Comparison of ENCODE assay signal across 15 cellular contexts in the genomic region with DNA sequence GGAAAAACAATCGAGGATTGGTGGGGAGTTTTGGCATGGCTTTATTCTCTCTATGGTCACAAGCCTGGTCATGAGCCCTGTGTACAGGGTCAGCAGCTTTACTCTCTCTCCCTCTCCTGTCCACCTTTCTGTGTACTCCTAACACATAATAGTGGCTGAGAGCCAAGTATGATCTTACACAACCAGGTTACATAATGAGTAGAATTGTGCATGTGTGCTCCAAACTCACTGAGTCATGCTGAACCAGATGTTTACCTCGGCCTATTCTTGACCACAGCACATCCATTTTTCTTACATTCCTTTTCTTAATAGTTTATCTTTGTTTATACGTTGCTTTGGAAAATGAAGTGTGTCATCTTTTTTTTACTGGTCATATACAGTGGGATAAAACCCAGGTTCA. TPM values are rescaled to one million over a fixed set of nuclear protein-coding genes. Genes with fewer than 3 reads are reported as not detected.
A peak's percentile ranks its signal among the peaks of the same experiment; 100 is the strongest.
DNase-seq lines count a peak whose midpoint lies in the region; ATAC-seq and TF ChIP-seq lines count a peak whose summit lies in the region.
"Had no signal": no experiment of that assay in that cellular context is flagged by ENCODE, and none has a peak within 500 bp of the region (broad histone marks: within the 10 kb centered on the region; RNA-seq: fewer than 3 reads in every experiment).

No MANE protein-coding gene starts in this region.

- H3K27me3 ChIP-seq in MG63: no peaks in the 10 kb centered on the region

- ATAC-seq in mucosa of descending colon (peak; percentile 22), GM21381 (IDR thresholded peaks at IDR 0.05; ENCODE audit: unreplicated experiment) (no peak)
- ATAC-seq: left colon, psoas muscle had no signal

- intact Hi-C loops in mucosa of descending colon (cut with DNase I, micrococcal nuclease): no loop called here

- H3K36me3 ChIP-seq in MG63: no peaks in the 10 kb centered on the region; the same call in none of the 2 replicates
- no peaks in the 10 kb centered on the region for H3K36me3 ChIP-seq in mucosa of descending colon (ENCODE audit: low read depth)

- H3K9me3 ChIP-seq in MG63 (peaks cover 7% of the 10 kb centered on the region; the same call in 1 of the 2 replicates), mucosa of descending colon (peaks cover 93% of the 10 kb centered on the region)

- TF ChIP-seq CTCF in choroid plexus epithelial cell (conservative IDR thresholded peaks at IDR 0.05; ENCODE audit: low read depth, low read length): no peak
- no peak for TF ChIP-seq CTCF in mucosa of descending colon (IDR thresholded peaks at IDR 0.05)

- no peaks in the 10 kb centered on the region for H3K4me1 ChIP-seq in mucosa of descending colon (ENCODE audit: low read depth)
- H3K4me1 ChIP-seq: psoas muscle had no signal

- no peak overlapping the region for H3K4me3 ChIP-seq in MG63
- no peak overlapping the region for H3K4me3 ChIP-seq in choroid plexus epithelial cell (ENCODE audit: low read depth, low read length)
- no peak overlapping the region for H3K4me3 ChIP-seq in mucosa of descending colon
- H3K4me3 ChIP-seq: psoas muscle had no signal

- peak; percentile 45 for DNase-seq in EL
- peak; percentile 12 for DNase-seq in MG63
- DNase-seq in choroid plexus epithelial cell (ENCODE audit: low read depth): peak; percentile 96
- DNase-seq in mucosa of descending colon: no peak
- DNase-seq in NCI-H1694 (lab: John Stamatoyannopoulos, UW): no peak
- no peak for DNase-seq in activated effector memory CD4-positive, alpha-beta T cell treated with anti-CD3 and anti-CD28 coated beads, Interleukin-2, amount 50 U/mL, for 16 hours
- DNase-seq in NCI-H510A (lab: John Stamatoyannopoulos, UW): no peak
- DNase-seq: activated CD4-positive, alpha-beta T cell treated with anti-CD3 and anti-CD28 coated beads for 4 hours; activated naive CD4-positive, alpha-beta T cell treated with anti-CD3 and anti-CD28 coated beads for 36 hours; effector CD8-positive, alpha-beta T cell; H9; left colon; NCI-H1417 treated with DMSO at 0.1 percent for 48 hours; psoas muscle had no signal

RNA-seq across cellular contexts. Expression of a gene that starts 53.1 kb away (rescaled TPM):
- 1.3 and 2.1 TPM in 2 replicates for total RNA-seq in MG63 (2014; rRNA removed; shearing (Covaris generic); ENCODE audit: low replicate concordance)
- total RNA-seq in mucosa of descending colon: 10 to 100 TPM; 13.7 to 22.4 (median 17.3) TPM

Comparison
In these comparisons a context has a peak if more than half of its experiments do, and no peak if none do; other contexts are left out.
1. DNase-seq: peak in EL (single experiment), MG63 (single experiment) and choroid plexus epithelial cell (single experiment); none in mucosa of descending colon (0 of 3), NCI-H1694 (single experiment), activated effector memory CD4-positive, alpha-beta T cell treated with anti-CD3 and anti-CD28 coated beads, Interleukin-2, amount 50 U/mL, for 16 hours (single experiment) and NCI-H510A (single experiment).